1 cellular context compared by ENCODE assay signal in the genomic region with DNA sequence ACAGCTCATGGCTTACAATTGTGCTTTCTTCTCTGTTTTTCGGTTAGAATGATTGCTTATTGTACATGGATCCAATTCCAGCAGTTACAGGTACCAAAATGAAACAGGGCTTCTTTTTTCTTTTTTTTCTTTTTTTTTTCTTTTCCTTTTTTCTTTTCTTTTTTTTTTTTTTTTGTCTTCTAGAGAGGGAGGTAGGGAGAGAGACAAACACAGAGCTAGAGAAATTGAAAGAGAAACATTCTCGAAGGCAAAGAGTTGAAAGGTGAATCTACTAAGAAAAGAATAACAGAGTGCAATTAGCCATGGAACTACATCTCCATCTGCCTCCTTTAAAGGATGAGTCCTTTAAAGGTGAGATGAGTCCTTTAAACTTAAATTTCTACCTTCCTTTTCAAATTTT.
TF ChIP-seq lines count a peak whose summit lies in the region.

No MANE protein-coding gene starts in this region.

TF ChIP-seq in H1, 55 proteins besides CTCF, POLR2A, EP300 and RAD21:
- no peak for TF ChIP-seq KDM1A (IDR thresholded peaks at IDR 0.05; ENCODE audit: borderline replicate concordance, low read length)
- TF ChIP-seq RBBP5 (IDR thresholded peaks at IDR 0.05; ENCODE audit: borderline replicate concordance, low read depth, low read length) = no peak
- TF ChIP-seq KDM5A (IDR thresholded peaks at IDR 0.05; ENCODE audit: low read length) = no peak
- no peak for TF ChIP-seq SUZ12 (IDR thresholded peaks at IDR 0.05; ENCODE audit: low read length)
- TF ChIP-seq SRF (IDR thresholded peaks at IDR 0.05; ENCODE audit: low read depth, low read length) = no peak
- TF ChIP-seq, protein P1, sequence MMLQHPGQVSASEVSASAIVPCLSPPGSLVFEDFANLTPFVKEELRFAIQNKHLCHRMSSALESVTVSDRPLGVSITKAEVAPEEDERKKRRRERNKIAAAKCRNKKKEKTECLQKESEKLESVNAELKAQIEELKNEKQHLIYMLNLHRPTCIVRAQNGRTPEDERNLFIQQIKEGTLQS (IDR thresholded peaks at IDR 0.05; ENCODE audit: insufficient read depth, low read depth, low read length) = no peak
- TF ChIP-seq SP1 (IDR thresholded peaks at IDR 0.05; ENCODE audit: low read depth, low read length) = no peak
- TF ChIP-seq NRF1 (IDR thresholded peaks at IDR 0.05; ENCODE audit: low read depth, low read length) = no peak
- no peak for TF ChIP-seq SP2 (IDR thresholded peaks at IDR 0.05; ENCODE audit: low read length)
- no peak for TF ChIP-seq BACH1 (IDR thresholded peaks at IDR 0.05; ENCODE audit: low read length)
- no peak for TF ChIP-seq JUN (IDR thresholded peaks at IDR 0.05; ENCODE audit: low read depth, low read length)
- no peak for TF ChIP-seq CHD2 (IDR thresholded peaks at IDR 0.05; ENCODE audit: low read length)
- no peak for TF ChIP-seq RXRA (IDR thresholded peaks at IDR 0.05; ENCODE audit: insufficient read depth, low read depth, low read length)
